In the genomic region with DNA sequence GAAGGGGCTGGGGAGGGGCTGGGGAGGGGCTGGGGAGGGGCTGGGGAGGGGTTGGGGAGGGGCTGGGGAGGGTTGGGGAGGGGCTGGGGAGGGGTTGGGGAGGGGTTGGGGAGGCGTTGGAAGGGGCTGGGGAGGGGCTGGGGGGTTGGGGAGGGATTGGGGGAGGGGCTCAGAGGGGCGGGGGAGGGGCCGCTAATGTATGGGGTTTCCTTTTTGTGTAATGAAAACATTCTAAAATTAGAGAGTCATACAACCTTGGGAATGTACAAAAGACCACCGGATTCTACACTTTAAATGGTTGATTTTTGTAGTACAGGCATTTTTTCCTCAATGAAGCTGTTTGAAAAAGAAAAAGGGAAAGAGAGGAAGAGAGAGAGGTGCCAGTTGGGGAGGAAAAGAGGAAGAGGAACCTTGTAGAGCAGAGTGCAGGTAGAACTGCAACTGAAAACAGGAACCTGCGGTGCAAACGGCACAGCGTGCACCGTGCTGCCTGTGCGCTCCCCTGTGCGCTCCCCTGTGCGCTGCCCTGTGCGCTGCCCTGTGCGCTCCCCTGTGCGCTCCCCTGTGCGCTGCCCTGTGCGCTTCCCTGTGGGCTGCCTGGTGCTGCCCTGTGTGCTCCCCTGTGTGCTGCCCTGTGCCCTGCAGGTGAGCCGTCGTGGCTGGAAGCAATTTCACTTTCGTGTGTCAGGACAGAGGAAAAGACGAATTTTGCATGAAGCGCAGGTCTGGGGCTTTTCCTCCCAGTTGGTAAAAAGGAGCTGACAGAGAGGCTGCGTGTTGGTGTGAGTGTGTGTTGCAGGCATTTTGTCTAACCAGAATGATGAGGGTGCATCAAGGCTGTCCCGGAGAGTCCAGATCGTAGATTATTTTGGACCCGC, we compare ENCODE assay signal across 8 cellular contexts. TPM values are rescaled to one million over a fixed set of nuclear protein-coding genes. Genes with fewer than 3 reads are reported as not detected.
A peak's percentile ranks its signal among the peaks of the same experiment; 100 is the strongest.
DNase-seq lines count a peak whose midpoint lies in the region; ATAC-seq and TF ChIP-seq lines count a peak whose summit lies in the region.

No MANE protein-coding gene starts in this region.

- CTCF ChIA-PET in CD4-positive, alpha-beta memory T cell (lab: Charles Lee; ENCODE audit: partially characterized antibody) = no interaction called here

- peak overlapping the region in 7 of 8 donors; percentile 43 to 80 (median 60) for H3K4me3 Mint-ChIP-seq in CD4-positive, alpha-beta memory T cell

- intact Hi-C loops in CD4-positive, alpha-beta memory T cell (cut with micrococcal nuclease) = no loop called here
- intact Hi-C loops in uterus (cut with DNase I; ENCODE audit: low total_unique reads) = no loop called here

- H3K4me1 Mint-ChIP-seq in CD4-positive, alpha-beta memory T cell = peaks cover 5 to 27% (median 17%) of the 10 kb centered on the region in 4 donors

- H3K27ac ChIP-seq in CD4-positive, alpha-beta memory T cell (ENCODE audit: low read depth, low read length) = no peak overlapping the region
- no peak overlapping the region for H3K27ac ChIP-seq in substantia nigra (ENCODE audit: low read depth, low read length, poor library complexity, severe bottlenecking)
- H3K27ac ChIP-seq in uterus = no peak overlapping the region

- H3K9me3 ChIP-seq in CD4-positive, alpha-beta memory T cell (ENCODE audit: control insufficient read depth in 1 of 2, low read length in 2 of 2) = no peaks in the 10 kb centered on the region
- H3K9me3 ChIP-seq in uterus = no peaks in the 10 kb centered on the region

- H3K36me3 Mint-ChIP-seq in CD4-positive, alpha-beta memory T cell = no peaks in the 10 kb centered on the region

- H3K4me3 ChIP-seq in CD4-positive, alpha-beta memory T cell (ENCODE audit: low read length in 2 of 2) = no peak overlapping the region
- H3K4me3 ChIP-seq in uterus = no peak overlapping the region

- DNase-seq in CD4-positive, alpha-beta memory T cell = peak in 2 of 5 donors; percentile 12 to 13
- DNase-seq in MV-4-11 (lab: John Stamatoyannopoulos, UW) (peak; percentile 83), HCEC 1CT (no peak), T1000 (lab: John Stamatoyannopoulos, UW) (no peak), substantia nigra (lab: John Stamatoyannopoulos, UW) (no peak), uterus (no peak)

- H3K27me3 ChIP-seq in CD4-positive, alpha-beta memory T cell (ENCODE audit: insufficient read depth, low read length) = no peaks in the 10 kb centered on the region
- H3K27me3 ChIP-seq in uterus = no peaks in the 10 kb centered on the region

- POLR2A ChIA-PET in CD4-positive, alpha-beta memory T cell (lab: Charles Lee; ENCODE audit: partially characterized antibody) = no interaction called here

- peak; percentile 82 for ATAC-seq in GM21367 (IDR thresholded peaks at IDR 0.05; ENCODE audit: unreplicated experiment)
- peak; percentile 41 for ATAC-seq in esophagus mucosa

- no peak for TF ChIP-seq POLR2A in uterus (IDR thresholded peaks at IDR 0.05)

- H3K9me3 Mint-ChIP-seq in CD4-positive, alpha-beta memory T cell = no peaks in the 10 kb centered on the region

- H3K27me3 Mint-ChIP-seq in CD4-positive, alpha-beta memory T cell = peaks cover 17 to 18% of the 10 kb centered on the region in 2 donors

- TF ChIP-seq CTCF in uterus (IDR thresholded peaks at IDR 0.05) = no peak

- peaks cover 5% of the 10 kb centered on the region for H3K4me1 ChIP-seq in CD4-positive, alpha-beta memory T cell (ENCODE audit: insufficient read depth, low read length)
- no peaks in the 10 kb centered on the region for H3K4me1 ChIP-seq in uterus

- H3K27ac Mint-ChIP-seq in CD4-positive, alpha-beta memory T cell = peak overlapping the region in 3 of 7 donors; percentile 6 to 62 (median 19)

- no peaks in the 10 kb centered on the region for H3K36me3 ChIP-seq in CD4-positive, alpha-beta memory T cell (ENCODE audit: insufficient read depth, low read length)
- H3K36me3 ChIP-seq in uterus = no peaks in the 10 kb centered on the region

RNA-seq across cellular contexts. Expression of a gene that starts 40.8 kb away (rescaled TPM):
- 1 to 10 TPM; 6.2 to 6.5 TPM for total RNA-seq in CD4-positive, alpha-beta memory T cell
- polyA plus RNA-seq in CD4-positive, alpha-beta memory T cell = 1 to 10 TPM in 1 of 2 donors, under 1 TPM in 1; 0.67 to 1.8 TPM
- total RNA-seq in esophagus mucosa = 152 TPM
- total RNA-seq in uterus = 10 to 100 TPM; 25.0 to 44.4 (median 35.8) TPM
